Comparison of ENCODE assay signal across 22 cellular contexts in genomic region chr1:150111670-150112069, GRCh38. TPM values are rescaled to one million over a fixed set of nuclear protein-coding genes. Genes with fewer than 3 reads are reported as not detected.
DNase-seq lines count a peak whose midpoint lies in the region; ATAC-seq and TF ChIP-seq lines count a peak whose summit lies in the region.
"Had no signal": no experiment of that assay in that cellular context is flagged by ENCODE, and none has a peak within 500 bp of the region (broad histone marks: within the 10 kb centered on the region; RNA-seq: fewer than 3 reads in every experiment).

No MANE protein-coding gene starts in this region.

- ATAC-seq in CD4-positive, alpha-beta T cell (ENCODE audit: poor library complexity): no peak
- ATAC-seq in activated CD8-positive, alpha-beta T cell treated with anti-CD3 and anti-CD28 coated beads for 36 hours: no peak
- ATAC-seq: esophagus mucosa, GM23338 had no signal

- TF ChIP-seq CTCF in CD4-positive, alpha-beta T cell (IDR thresholded peaks at IDR 0.05): no peak
- no peak for TF ChIP-seq CTCF in activated CD8-positive, alpha-beta T cell treated with anti-CD3 and anti-CD28 coated beads for 36 hours (IDR thresholded peaks at IDR 0.05)
- TF ChIP-seq CTCF in testis (IDR thresholded peaks at IDR 0.05): no peak

- peaks cover 16% of the 10 kb centered on the region for H3K9me3 Mint-ChIP-seq in activated CD4-positive, alpha-beta T cell treated with anti-CD3 and anti-CD28 coated beads, Interleukin-2, amount 10 ng/mL, durations not matched to agents 7 days and 5 days
- H3K9me3 Mint-ChIP-seq in CD4-positive, alpha-beta T cell: peaks cover 8% of the 10 kb centered on the region
- peaks cover 8% of the 10 kb centered on the region for H3K9me3 Mint-ChIP-seq in activated CD8-positive, alpha-beta T cell treated with anti-CD3 and anti-CD28 coated beads for 36 hours

- WGBS in testis, 2 donors: 79 to 87% methylated on average over 5 of the region's 5 CpGs

- peak overlapping the region; percentile 65 for H3K27ac Mint-ChIP-seq in activated CD4-positive, alpha-beta T cell treated with anti-CD3 and anti-CD28 coated beads, Interleukin-2, amount 10 ng/mL, durations not matched to agents 7 days and 5 days
- H3K27ac Mint-ChIP-seq in CD4-positive, alpha-beta T cell: peak overlapping the region; percentile 86
- H3K27ac Mint-ChIP-seq in activated CD8-positive, alpha-beta T cell treated with anti-CD3 and anti-CD28 coated beads for 36 hours: no peak overlapping the region
- H3K27ac Mint-ChIP-seq: GM23338, HFFc6, nephron, type B pancreatic cell had no signal

- H3K36me3 ChIP-seq in testis (ENCODE audit: low read depth, missing control alignments): no peaks in the 10 kb centered on the region

- H3K4me3 Mint-ChIP-seq in activated CD4-positive, alpha-beta T cell treated with anti-CD3 and anti-CD28 coated beads, Interleukin-2, amount 10 ng/mL, durations not matched to agents 7 days and 5 days: peak overlapping the region; percentile 57
- H3K4me3 Mint-ChIP-seq in CD4-positive, alpha-beta T cell: peak overlapping the region; percentile 82
- peak overlapping the region; percentile 20 for H3K4me3 Mint-ChIP-seq in activated CD8-positive, alpha-beta T cell treated with anti-CD3 and anti-CD28 coated beads for 36 hours
- H3K4me3 Mint-ChIP-seq: GM23338, HFFc6, nephron, type B pancreatic cell had no signal

- H3K27me3 ChIP-seq in CD4-positive, alpha-beta T cell (ENCODE audit: control insufficient read depth, insufficient read depth, low read length): no peaks in the 10 kb centered on the region
- no peaks in the 10 kb centered on the region for H3K27me3 ChIP-seq in testis
- H3K27me3 ChIP-seq: hepatocyte, stomach had no signal

- POLR2A ChIA-PET in activated CD4-positive, alpha-beta T cell treated with anti-CD3 and anti-CD28 coated beads, Interleukin-2, amount 10 ng/mL, durations not matched to agents 7 days and 5 days (lab: Charles Lee): no interaction called here
- POLR2A ChIA-PET in CD4-positive, alpha-beta T cell (lab: Charles Lee): interaction anchor here (1.1 to 3.6 kb wide), 5 partner anchors 13 to 124 kb away, joined by 3 to 104 read pairs (median 3); partner anchors contain the start of gene PLEKHO1
- POLR2A ChIA-PET in activated CD8-positive, alpha-beta T cell treated with anti-CD3 and anti-CD28 coated beads for 36 hours (lab: Charles Lee): interaction anchor here (0.7 to 1.8 kb wide), 2 partner anchors 19 to 48 kb away, joined by 3 to 4 read pairs; no protein-coding TSS in a partner anchor

- TF ChIP-seq POLR2A in testis (IDR thresholded peaks at IDR 0.05): no peak

- no peak for DNase-seq in activated CD4-positive, alpha-beta T cell treated with anti-CD3 and anti-CD28 coated beads, Interleukin-2, amount 10 ng/mL, durations not matched to agents 7 days and 5 days
- DNase-seq in activated CD4-positive, alpha-beta T cell treated with anti-CD3 and anti-CD28 coated beads for 48 hours: no peak
- DNase-seq in CD4-positive, alpha-beta T cell: no peak
- no peak for DNase-seq in activated CD8-positive, alpha-beta T cell treated with anti-CD3 and anti-CD28 coated beads for 36 hours
- DNase-seq in fibroblast of peridontal ligament (ENCODE audit: extremely low read depth) (peak; percentile 11), NCI-H1694 (lab: John Stamatoyannopoulos, UW) (no peak), COLO668 (lab: John Stamatoyannopoulos, UW; ENCODE audit: unreplicated experiment) (no peak), testis (no peak)
- DNase-seq: Caco-2; DND-41; effector CD8-positive, alpha-beta T cell; HFFc6; mesendoderm; NCI-H1092; NCI-H1930; NCI-H526 treated with DMSO at 0.1 percent for 48 hours; stomach had no signal

- H3K4me1 ChIP-seq in testis: no peaks in the 10 kb centered on the region
- H3K4me1 ChIP-seq: Caco-2, stomach had no signal

- peaks cover 55% of the 10 kb centered on the region for H3K4me1 Mint-ChIP-seq in activated CD4-positive, alpha-beta T cell treated with anti-CD3 and anti-CD28 coated beads, Interleukin-2, amount 10 ng/mL, durations not matched to agents 7 days and 5 days
- peaks cover 70% of the 10 kb centered on the region for H3K4me1 Mint-ChIP-seq in CD4-positive, alpha-beta T cell (ENCODE audit: low read depth)
- H3K4me1 Mint-ChIP-seq in activated CD8-positive, alpha-beta T cell treated with anti-CD3 and anti-CD28 coated beads for 36 hours (ENCODE audit: low read depth): peaks cover 47% of the 10 kb centered on the region
- H3K4me1 Mint-ChIP-seq: nephron had no signal

- H3K4me3 ChIP-seq in testis: no peak overlapping the region
- H3K4me3 ChIP-seq: GM23338, hepatocyte, stomach had no signal

- peaks cover 56% of the 10 kb centered on the region for H3K36me3 Mint-ChIP-seq in activated CD4-positive, alpha-beta T cell treated with anti-CD3 and anti-CD28 coated beads, Interleukin-2, amount 10 ng/mL, durations not matched to agents 7 days and 5 days (ENCODE audit: low read depth)
- H3K36me3 Mint-ChIP-seq in CD4-positive, alpha-beta T cell (ENCODE audit: low read depth): peaks cover 49% of the 10 kb centered on the region
- peaks cover 22% of the 10 kb centered on the region for H3K36me3 Mint-ChIP-seq in activated CD8-positive, alpha-beta T cell treated with anti-CD3 and anti-CD28 coated beads for 36 hours (ENCODE audit: low read depth)

- H3K27ac ChIP-seq in CD4-positive, alpha-beta T cell (ENCODE audit: low read depth, low read length): no peak overlapping the region
- no peak overlapping the region for H3K27ac ChIP-seq in testis
- H3K27ac ChIP-seq: hepatocyte had no signal

- CTCF ChIA-PET in activated CD4-positive, alpha-beta T cell treated with anti-CD3 and anti-CD28 coated beads, Interleukin-2, amount 10 ng/mL, durations not matched to agents 7 days and 5 days (lab: Charles Lee): no interaction called here
- CTCF ChIA-PET in CD4-positive, alpha-beta T cell (lab: Charles Lee): interaction anchor here (0.8 kb wide), 1 partner anchor 54 kb away, joined by 3 read pairs; no protein-coding TSS in a partner anchor
- CTCF ChIA-PET in activated CD8-positive, alpha-beta T cell treated with anti-CD3 and anti-CD28 coated beads for 36 hours (lab: Charles Lee): interaction anchor here (1.5 kb wide), 1 partner anchor 54 kb away, joined by 4 read pairs; no protein-coding TSS in a partner anchor

- intact Hi-C loops in CD4-positive, alpha-beta T cell (cut with DNase I, micrococcal nuclease): loop anchor here in 1 of 2 experiments (2.0 kb wide), 1 partner anchor 37 kb away; no protein-coding TSS in a partner anchor
- intact Hi-C loops in activated CD8-positive, alpha-beta T cell treated with anti-CD3 and anti-CD28 coated beads for 36 hours (cut with micrococcal nuclease): loop anchor here (5.0 kb wide), 1 partner anchor 51 kb away; no protein-coding TSS in a partner anchor
- intact Hi-C loops in testis (cut with DNase I; ENCODE audit: low total_unique reads): no loop called here

- no peaks in the 10 kb centered on the region for H3K27me3 Mint-ChIP-seq in activated CD4-positive, alpha-beta T cell treated with anti-CD3 and anti-CD28 coated beads, Interleukin-2, amount 10 ng/mL, durations not matched to agents 7 days and 5 days
- H3K27me3 Mint-ChIP-seq in CD4-positive, alpha-beta T cell: no peaks in the 10 kb centered on the region
- no peaks in the 10 kb centered on the region for H3K27me3 Mint-ChIP-seq in activated CD8-positive, alpha-beta T cell treated with anti-CD3 and anti-CD28 coated beads for 36 hours
- H3K27me3 Mint-ChIP-seq: type B pancreatic cell had no signal

- peaks cover 8% of the 10 kb centered on the region for H3K9me3 ChIP-seq in CD4-positive, alpha-beta T cell (ENCODE audit: control insufficient read depth, low read length)
- no peaks in the 10 kb centered on the region for H3K9me3 ChIP-seq in testis

RNA-seq across cellular contexts. Expression of gene PLEKHO1, which starts 38.0 kb away (rescaled TPM):
- 10 to 100 TPM; 65.6 to 67.7 TPM for total RNA-seq in activated CD4-positive, alpha-beta T cell treated with anti-CD3 and anti-CD28 coated beads, Interleukin-2, amount 10 ng/mL, durations not matched to agents 7 days and 5 days
- 100 to 1,000 TPM in 1 of 2 experiments, 10 to 100 TPM in 1; 97.6 to 110 TPM for total RNA-seq in CD4-positive, alpha-beta T cell
- total RNA-seq in activated CD8-positive, alpha-beta T cell treated with anti-CD3 and anti-CD28 coated beads for 36 hours: 10 to 100 TPM; 18.2 to 19.0 TPM
- total RNA-seq in testis: 100 to 1,000 TPM in 1 of 2 donors, 10 to 100 TPM in 1; 83.5 to 175 TPM
- 283 TPM for polyA plus RNA-seq in testis (ENCODE audit: insufficient read depth, low read depth, low replicate concordance)

RNA-seq across cellular contexts. Expression of gene VPS45, which starts 44.1 kb away (rescaled TPM):
- 10 to 100 TPM; 34.1 to 38.1 TPM for total RNA-seq in activated CD4-positive, alpha-beta T cell treated with anti-CD3 and anti-CD28 coated beads, Interleukin-2, amount 10 ng/mL, durations not matched to agents 7 days and 5 days
- 10 to 100 TPM in 1 of 2 experiments, 1 to 10 TPM in 1; 9.6 to 10.7 TPM for total RNA-seq in CD4-positive, alpha-beta T cell
- total RNA-seq in activated CD8-positive, alpha-beta T cell treated with anti-CD3 and anti-CD28 coated beads for 36 hours: 10 to 100 TPM; 19.4 to 22.8 TPM
- total RNA-seq in testis: 10 to 100 TPM; 50.3 to 50.7 TPM
- 28.4 TPM for polyA plus RNA-seq in testis (ENCODE audit: insufficient read depth, low read depth, low replicate concordance)

Comparison
In these comparisons a context has a peak if more than half of its experiments do, and no peak if none do; other contexts are left out.
1. H3K4me3 Mint-ChIP-seq: peak in every context shown above with its lines; median percentile 82 in CD4-positive, alpha-beta T cell; 57 in activated CD4-positive, alpha-beta T cell treated with anti-CD3 and anti-CD28 coated beads, Interleukin-2, amount 10 ng/mL, durations not matched to agents 7 days and 5 days; 20 in activated CD8-positive, alpha-beta T cell treated with anti-CD3 and anti-CD28 coated beads for 36 hours.